ENCODE assay signal across 22 cellular contexts in genomic region chr3:35665390-35666055, GRCh38. TPM values are rescaled to one million over a fixed set of nuclear protein-coding genes. Genes with fewer than 3 reads are reported as not detected.
DNase-seq lines count a peak whose midpoint lies in the region; ATAC-seq, FAIRE-seq and TF ChIP-seq lines count a peak whose summit lies in the region.
"Had no signal": no experiment of that assay in that cellular context is flagged by ENCODE, and none has a peak within 500 bp of the region (broad histone marks: within the 10 kb centered on the region; RNA-seq: fewer than 3 reads in every experiment).

No MANE protein-coding gene starts in this region.

- H3K9me2 ChIP-seq in PC-3 (replicated peaks; ENCODE audit: low read length) = no peaks in the 10 kb centered on the region
- H3K9me2 ChIP-seq in GM23338 (ENCODE audit: insufficient read depth) = no peaks in the 10 kb centered on the region

- BruUV-seq in PC-3 (replicated peaks; lab: Mats Ljungman, UMichigan) (no TSS peak), endothelial cell of umbilical vein (replicated peaks; lab: Mats Ljungman, UMichigan) (no TSS peak)

- H3K9me3 ChIP-seq in PC-3 (ENCODE audit: low read length) = no peaks in the 10 kb centered on the region
- H3K9me3 ChIP-seq in endothelial cell of umbilical vein (replicated peaks; ENCODE audit: control insufficient read depth, insufficient read depth, low read length) = no peaks in the 10 kb centered on the region
- no peaks in the 10 kb centered on the region for H3K9me3 ChIP-seq in skeletal muscle satellite cell (replicated peaks; ENCODE audit: low read length)
- H3K9me3 ChIP-seq: esophagus squamous epithelium, heart right ventricle, prostate gland, thyroid gland had no signal

- H3K9me3 Mint-ChIP-seq in activated CD8-positive, alpha-beta T cell treated with anti-CD3 and anti-CD28 coated beads for 36 hours = no peaks in the 10 kb centered on the region
- H3K9me3 Mint-ChIP-seq in GM23338 = no peaks in the 10 kb centered on the region
- H3K9me3 Mint-ChIP-seq: activated naive CD8-positive, alpha-beta T cell treated with anti-CD3 and anti-CD28 coated beads, Interleukin-2, amount 50 U/mL, for 24 hours; neural crest cell; T-helper 2 cell treated with Interferon-gamma antibody and Interleukin-4, amounts not matched to agents 5 μg/mL and 100 μg/mL, for 36 hours had no signal

- no peaks in the 10 kb centered on the region for H4K20me1 ChIP-seq in PC-3 (ENCODE audit: low read length)
- H4K20me1 ChIP-seq in endothelial cell of umbilical vein (replicated peaks; ENCODE audit: control insufficient read depth, extremely low read depth, insufficient read depth, low read length) = no peaks in the 10 kb centered on the region
- H4K20me1 ChIP-seq in GM23338 (replicated peaks; ENCODE audit: insufficient read depth) = no peaks in the 10 kb centered on the region

- POLR2A ChIA-PET in PC-3 (lab: Charles Lee; ENCODE audit: unreplicated experiment) (interaction anchor here (0.7 kb wide), 1 partner anchor 55 kb away, joined by 3 read pairs; no protein-coding TSS in a partner anchor), endothelial cell of umbilical vein (lab: Charles Lee) (no interaction called here)
- POLR2A ChIA-PET in activated CD8-positive, alpha-beta T cell treated with anti-CD3 and anti-CD28 coated beads for 36 hours (lab: Charles Lee) = no interaction called here

- H3K27ac ChIP-seq in PC-3 (ENCODE audit: low read length) (peak overlapping the region; percentile 2; the same call in 1 of the 2 replicates), endothelial cell of umbilical vein (ENCODE audit: insufficient read depth, low read depth, low read length) (no peak overlapping the region), GM23338 (ENCODE audit: low read depth) (no peak overlapping the region)
- H3K27ac ChIP-seq: esophagus squamous epithelium, prostate gland had no signal

- H3K27ac Mint-ChIP-seq in activated CD8-positive, alpha-beta T cell treated with anti-CD3 and anti-CD28 coated beads for 36 hours = no peak overlapping the region
- no peak overlapping the region for H3K27ac Mint-ChIP-seq in GM23338
- H3K27ac Mint-ChIP-seq: activated naive CD8-positive, alpha-beta T cell treated with anti-CD3 and anti-CD28 coated beads, Interleukin-2, amount 50 U/mL, for 24 hours; memory B cell; T-helper 2 cell treated with Interferon-gamma antibody and Interleukin-4, amounts not matched to agents 5 μg/mL and 100 μg/mL, for 36 hours had no signal

- H3K4me1 Mint-ChIP-seq in activated CD8-positive, alpha-beta T cell treated with anti-CD3 and anti-CD28 coated beads for 36 hours (ENCODE audit: low read depth) = no peaks in the 10 kb centered on the region
- H3K4me1 Mint-ChIP-seq in GM23338 = peaks cover 9% of the 10 kb centered on the region; the same call in 2 of the 3 replicates
- H3K4me1 Mint-ChIP-seq: activated naive CD8-positive, alpha-beta T cell treated with anti-CD3 and anti-CD28 coated beads, Interleukin-2, amount 50 U/mL, for 24 hours; memory B cell; neural crest cell had no signal

- no peak for TF ChIP-seq POLR2A in endothelial cell of umbilical vein (IDR thresholded peaks at IDR 0.05; ENCODE audit: low read depth, low read length)

- CTCF ChIA-PET in PC-3 (lab: Charles Lee) (interaction anchor here (1.3 kb wide), 1 partner anchor 243 kb away, joined by 12 read pairs; no protein-coding TSS in a partner anchor), endothelial cell of umbilical vein (lab: Charles Lee) (interaction anchor here (0.6 to 1.8 kb wide), 9 partner anchors 9 to 281 kb away, joined by 3 to 8 read pairs (median 3); no protein-coding TSS in a partner anchor)
- CTCF ChIA-PET in activated CD8-positive, alpha-beta T cell treated with anti-CD3 and anti-CD28 coated beads for 36 hours (lab: Charles Lee) = no interaction called here

- ATAC-seq in PC-3 (peak; percentile 87), GM23338 (no peak)
- ATAC-seq in activated CD8-positive, alpha-beta T cell treated with anti-CD3 and anti-CD28 coated beads for 36 hours = no peak
- ATAC-seq: activated naive CD8-positive, alpha-beta T cell treated with anti-CD3 and anti-CD28 coated beads, Interleukin-2, amount 50 U/mL, for 24 hours had no signal

- peak; percentile 49 for FAIRE-seq in endothelial cell of umbilical vein (lab: Jason Lieb, UNC)
- FAIRE-seq: islet of Langerhans had no signal

- H2AFZ ChIP-seq in PC-3 (ENCODE audit: low read length) (no peak overlapping the region), endothelial cell of umbilical vein (ENCODE audit: low read depth, low read length) (peak overlapping the region; percentile 27), GM23338 (no peak overlapping the region)

- peak; percentile 83 for DNase-seq in HT1080 (ENCODE audit: low read depth)
- peak; percentile 46 for DNase-seq in PC-3
- peak; percentile 59 for DNase-seq in endothelial cell of umbilical vein (ENCODE audit: low read depth, low spot score)
- DNase-seq in activated CD8-positive, alpha-beta T cell treated with anti-CD3 and anti-CD28 coated beads for 36 hours = no peak
- no peak for DNase-seq in GM23338 (ENCODE audit: low spot score)
- DNase-seq in NCI-H128 (lab: John Stamatoyannopoulos, UW; ENCODE audit: unreplicated experiment) = no peak
- DNase-seq: activated naive CD8-positive, alpha-beta T cell treated with anti-CD3 and anti-CD28 coated beads, Interleukin-2, amount 50 U/mL, for 24 hours; central memory CD4-positive, alpha-beta T cell; DMS 273 treated with DMSO at 0.1 percent for 48 hours; effector CD4-positive, alpha-beta T cell; esophagus squamous epithelium; NCI-H2227 treated with DMSO at 0.1 percent for 48 hours; stimulated activated CD4-positive, alpha-beta T cell treated with anti-CD3 and anti-CD28 coated beads, Interleukin-12 subunit alpha, Interleukin-12 subunit beta, amount 100 ng/mL, for 4 hours had no signal

- H3K4me2 ChIP-seq in PC-3 (ENCODE audit: low read length) (peak overlapping the region; percentile 35; the same call in 1 of the 2 replicates), endothelial cell of umbilical vein (ENCODE audit: insufficient read depth, low read length) (peak overlapping the region; percentile 43), skeletal muscle satellite cell (ENCODE audit: low read length) (peak overlapping the region; percentile 62), GM23338 (no peak overlapping the region)

- no peak overlapping the region for H3K4me3 Mint-ChIP-seq in activated CD8-positive, alpha-beta T cell treated with anti-CD3 and anti-CD28 coated beads for 36 hours
- H3K4me3 Mint-ChIP-seq in GM23338 = no peak overlapping the region
- H3K4me3 Mint-ChIP-seq: activated naive CD8-positive, alpha-beta T cell treated with anti-CD3 and anti-CD28 coated beads, Interleukin-2, amount 50 U/mL, for 24 hours; memory B cell; neural crest cell; T-helper 2 cell treated with Interferon-gamma antibody and Interleukin-4, amounts not matched to agents 5 μg/mL and 100 μg/mL, for 36 hours had no signal

- no peaks in the 10 kb centered on the region for H3K36me3 Mint-ChIP-seq in activated CD8-positive, alpha-beta T cell treated with anti-CD3 and anti-CD28 coated beads for 36 hours (ENCODE audit: low read depth)
- H3K36me3 Mint-ChIP-seq in GM23338 (ENCODE audit: low read depth) = no peaks in the 10 kb centered on the region
- H3K36me3 Mint-ChIP-seq: memory B cell had no signal

- H3K9me1 ChIP-seq in endothelial cell of umbilical vein (replicated peaks; ENCODE audit: control insufficient read depth, extremely low read depth, insufficient read depth, low read length) = no peaks in the 10 kb centered on the region

- dilution Hi-C loops in endothelial cell of umbilical vein (cut with MboI; ENCODE audit: extremely low pct_ligation_motif_present, low sequenced_read_pairs) = no loop called here

- peaks cover 2% of the 10 kb centered on the region for H3K27me3 Mint-ChIP-seq in activated CD8-positive, alpha-beta T cell treated with anti-CD3 and anti-CD28 coated beads for 36 hours
- H3K27me3 Mint-ChIP-seq in GM23338 (ENCODE audit: insufficient read depth, low read depth, poor library complexity) = no peaks in the 10 kb centered on the region

- no peaks in the 10 kb centered on the region for H3K36me3 ChIP-seq in PC-3 (ENCODE audit: low read depth, low read length)
- H3K36me3 ChIP-seq in endothelial cell of umbilical vein (ENCODE audit: control insufficient read depth in 2 of 2, extremely low read depth in 1 of 2, insufficient read depth in 2 of 2, low read length in 2 of 2) = no peaks in the 10 kb centered on the region
- no peaks in the 10 kb centered on the region for H3K36me3 ChIP-seq in skeletal muscle satellite cell (ENCODE audit: insufficient read depth, low read length)
- H3K36me3 ChIP-seq in GM23338 (ENCODE audit: insufficient read depth) = no peaks in the 10 kb centered on the region
- H3K36me3 ChIP-seq: esophagus squamous epithelium, heart right ventricle, prostate gland, thyroid gland had no signal

- H3F3A ChIP-seq in PC-3 (ENCODE audit: low read length, unreplicated experiment) = no peaks in the 10 kb centered on the region
- H3F3A ChIP-seq in GM23338 (replicated peaks; ENCODE audit: low read depth) = no peaks in the 10 kb centered on the region

- no peak overlapping the region for H3K9ac ChIP-seq in PC-3 (ENCODE audit: low read length)
- H3K9ac ChIP-seq in endothelial cell of umbilical vein (replicated peaks; ENCODE audit: extremely low read depth, insufficient read depth, low read length) = no peak overlapping the region
- H3K9ac ChIP-seq in skeletal muscle satellite cell (ENCODE audit: low read depth, low read length) = peak overlapping the region; percentile 42

- H3K79me2 ChIP-seq in PC-3 (ENCODE audit: low read length) = no peaks in the 10 kb centered on the region
- H3K79me2 ChIP-seq in endothelial cell of umbilical vein (ENCODE audit: control insufficient read depth, insufficient read depth, low read length) = no peaks in the 10 kb centered on the region
- no peaks in the 10 kb centered on the region for H3K79me2 ChIP-seq in GM23338 (replicated peaks; ENCODE audit: insufficient read depth)

- intact Hi-C loops in PC-3 (cut with micrococcal nuclease) = loop anchor here (1.0 to 5.0 kb wide), 3 partner anchors 243 to 280 kb away; no protein-coding TSS in a partner anchor
- intact Hi-C loops in endothelial cell of umbilical vein (cut with micrococcal nuclease) = loop anchor here (1.0 to 2.0 kb wide), 2 partner anchors 283 to 327 kb away; no protein-coding TSS in a partner anchor
- intact Hi-C loops in activated CD8-positive, alpha-beta T cell treated with anti-CD3 and anti-CD28 coated beads for 36 hours (cut with micrococcal nuclease) = no loop called here

- TF ChIP-seq CTCF in PC-3 (conservative IDR thresholded peaks at IDR 0.05; ENCODE audit: low read depth, low read length) (no peak), endothelial cell of umbilical vein (IDR thresholded peaks at IDR 0.05; ENCODE audit: extremely low read depth in 1 of 2, insufficient read depth in 1 of 2, low read depth in 1 of 2, low read length in 2 of 2) (no peak), GM23338 (conservative IDR thresholded peaks at IDR 0.05; ENCODE audit: low read depth in 2 of 2) (no peak)
- TF ChIP-seq CTCF in activated CD8-positive, alpha-beta T cell treated with anti-CD3 and anti-CD28 coated beads for 36 hours (IDR thresholded peaks at IDR 0.05) = no peak

- H3K27me3 ChIP-seq in PC-3 (ENCODE audit: low read length) (no peaks in the 10 kb centered on the region), endothelial cell of umbilical vein (ENCODE audit: control insufficient read depth in 2 of 2, insufficient read depth in 2 of 2, low read length in 2 of 2) (no peaks in the 10 kb centered on the region), skeletal muscle satellite cell (ENCODE audit: control insufficient read depth, insufficient read depth, low read length) (no peaks in the 10 kb centered on the region), GM23338 (ENCODE audit: insufficient read depth) (no peaks in the 10 kb centered on the region)
- H3K27me3 ChIP-seq: esophagus squamous epithelium, heart right ventricle, thyroid gland had no signal

- peaks cover 21% of the 10 kb centered on the region for H3K4me1 ChIP-seq in PC-3 (ENCODE audit: insufficient read depth, low read length)
- H3K4me1 ChIP-seq in endothelial cell of umbilical vein (ENCODE audit: control insufficient read depth, extremely low read depth, insufficient read depth, low read length) = peaks cover 25% of the 10 kb centered on the region
- H3K4me1 ChIP-seq in skeletal muscle satellite cell (ENCODE audit: control insufficient read depth, insufficient read depth, low read length) = peaks cover 40% of the 10 kb centered on the region
- H3K4me1 ChIP-seq in GM23338 (ENCODE audit: insufficient read depth) = peaks cover 4% of the 10 kb centered on the region; the same call in 1 of the 2 replicates

- H3K4me3 ChIP-seq in PC-3 (ENCODE audit: low read length) (no peak overlapping the region), endothelial cell of umbilical vein (replicated peaks in 1 of 3; ENCODE audit: insufficient read depth in 1 of 3, low read depth in 1 of 3, low read length in 3 of 3) (no peak overlapping the region), skeletal muscle satellite cell (ENCODE audit: low read length) (no peak overlapping the region), GM23338 (no peak overlapping the region)
- H3K4me3 ChIP-seq: esophagus squamous epithelium, prostate gland had no signal

RNA-seq across cellular contexts. Expression of gene ARPP21, which starts 26.2 kb away (rescaled TPM):
- not detected in 2 replicates for total RNA-seq in HT1080 (2014; rRNA removed; shearing (Covaris generic))
- polyA plus RNA-seq in HT1080 (2015; cell fraction: cytosol; rRNA removed) = 0.07 TPM in 1 of 2 replicates, not detected in the other
- 0.22 TPM in 1 of 2 replicates, not detected in the other for polyA plus RNA-seq in HT1080 (2015; cell fraction: nucleus; rRNA removed)
- not detected in 2 replicates for total RNA-seq in PC-3 (2014; rRNA removed)
- not detected in 2 replicates for total RNA-seq in endothelial cell of umbilical vein
- not detected in 2 replicates for polyA plus RNA-seq in endothelial cell of umbilical vein
- polyA plus RNA-seq in endothelial cell of umbilical vein (2011; cell fraction: cytosol; rRNA removed) = not detected in 2 replicates
- not detected in 2 replicates for polyA plus RNA-seq in endothelial cell of umbilical vein (2011; cell fraction: nucleus; rRNA removed)
- polyA plus RNA-seq in endothelial cell of umbilical vein (2012) = not detected in 2 replicates
- polyA minus RNA-seq in endothelial cell of umbilical vein = 0.57 TPM in 1 of 2 replicates, not detected in the other
- polyA minus RNA-seq in endothelial cell of umbilical vein (2011; cell fraction: cytosol; rRNA and poly(A)+ RNA removed) = not detected
- polyA minus RNA-seq in endothelial cell of umbilical vein (2011; cell fraction: nucleus; rRNA and poly(A)+ RNA removed) = not detected in 2 replicates
- total RNA-seq in skeletal muscle satellite cell (2012; rRNA removed) = under 0.01 and 4.8 TPM in 2 replicates
- total RNA-seq in activated CD8-positive, alpha-beta T cell treated with anti-CD3 and anti-CD28 coated beads for 36 hours = not detected
- total RNA-seq in GM23338 (2014; rRNA removed; shearing (Covaris generic)) = not detected in 2 replicates
- not detected in 2 replicates for polyA plus RNA-seq in GM23338 (2016; fragmentation: Nextera tagmentation; extraction: Ambion mirVana)
- total RNA-seq: esophagus squamous epithelium, heart right ventricle, thyroid gland had no signal
- polyA plus RNA-seq: BJ had no signal

Comparison
In these comparisons a context has a peak if more than half of its experiments do, and no peak if none do; other contexts are left out.
1. DNase-seq: peak in HT1080 (single experiment), PC-3 (single experiment) and endothelial cell of umbilical vein (single experiment); none in activated CD8-positive, alpha-beta T cell treated with anti-CD3 and anti-CD28 coated beads for 36 hours (single experiment), GM23338 (single experiment) and NCI-H128 (single experiment).